1 cellular context compared by ENCODE assay signal in genomic region chr9:35814106-35814840, GRCh38.
A peak's percentile ranks its signal among the peaks of the same experiment; 100 is the strongest.
TF ChIP-seq lines count a peak whose summit lies in the region.

No MANE protein-coding gene starts in this region.

TF ChIP-seq in GM12878, 131 proteins besides CTCF, POLR2A, EP300 and RAD21:
- no peak; the same call in 1 of the 2 replicates for TF ChIP-seq RAD51 (IDR thresholded peaks at IDR 0.05)
- peak; percentile 86; the same call in 1 of the 2 replicates for TF ChIP-seq NR2F1 (conservative IDR thresholded peaks at IDR 0.05)
- TF ChIP-seq SMC3 (IDR thresholded peaks at IDR 0.05; ENCODE audit: borderline replicate concordance, low read length), result 0 out of 2 replicates have a peak, but pooled peaks have one; percentile 11
- no peak for TF ChIP-seq SMAD1 (IDR thresholded peaks at IDR 0.05; ENCODE audit: low read depth, partially characterized antibody)
- TF ChIP-seq ZNF217 (IDR thresholded peaks at IDR 0.05), result peak; percentile 43; the same call in 1 of the 2 replicates
- TF ChIP-seq CREB1 (IDR thresholded peaks at IDR 0.05; ENCODE audit: low read depth), result peak; percentile 15
- TF ChIP-seq TCF7 (IDR thresholded peaks at IDR 0.05; ENCODE audit: borderline replicate concordance), result no peak
- TF ChIP-seq LARP7 (IDR thresholded peaks at IDR 0.05), result peak; percentile 81; the same call in 1 of the 2 replicates
- TF ChIP-seq, protein P1, sequence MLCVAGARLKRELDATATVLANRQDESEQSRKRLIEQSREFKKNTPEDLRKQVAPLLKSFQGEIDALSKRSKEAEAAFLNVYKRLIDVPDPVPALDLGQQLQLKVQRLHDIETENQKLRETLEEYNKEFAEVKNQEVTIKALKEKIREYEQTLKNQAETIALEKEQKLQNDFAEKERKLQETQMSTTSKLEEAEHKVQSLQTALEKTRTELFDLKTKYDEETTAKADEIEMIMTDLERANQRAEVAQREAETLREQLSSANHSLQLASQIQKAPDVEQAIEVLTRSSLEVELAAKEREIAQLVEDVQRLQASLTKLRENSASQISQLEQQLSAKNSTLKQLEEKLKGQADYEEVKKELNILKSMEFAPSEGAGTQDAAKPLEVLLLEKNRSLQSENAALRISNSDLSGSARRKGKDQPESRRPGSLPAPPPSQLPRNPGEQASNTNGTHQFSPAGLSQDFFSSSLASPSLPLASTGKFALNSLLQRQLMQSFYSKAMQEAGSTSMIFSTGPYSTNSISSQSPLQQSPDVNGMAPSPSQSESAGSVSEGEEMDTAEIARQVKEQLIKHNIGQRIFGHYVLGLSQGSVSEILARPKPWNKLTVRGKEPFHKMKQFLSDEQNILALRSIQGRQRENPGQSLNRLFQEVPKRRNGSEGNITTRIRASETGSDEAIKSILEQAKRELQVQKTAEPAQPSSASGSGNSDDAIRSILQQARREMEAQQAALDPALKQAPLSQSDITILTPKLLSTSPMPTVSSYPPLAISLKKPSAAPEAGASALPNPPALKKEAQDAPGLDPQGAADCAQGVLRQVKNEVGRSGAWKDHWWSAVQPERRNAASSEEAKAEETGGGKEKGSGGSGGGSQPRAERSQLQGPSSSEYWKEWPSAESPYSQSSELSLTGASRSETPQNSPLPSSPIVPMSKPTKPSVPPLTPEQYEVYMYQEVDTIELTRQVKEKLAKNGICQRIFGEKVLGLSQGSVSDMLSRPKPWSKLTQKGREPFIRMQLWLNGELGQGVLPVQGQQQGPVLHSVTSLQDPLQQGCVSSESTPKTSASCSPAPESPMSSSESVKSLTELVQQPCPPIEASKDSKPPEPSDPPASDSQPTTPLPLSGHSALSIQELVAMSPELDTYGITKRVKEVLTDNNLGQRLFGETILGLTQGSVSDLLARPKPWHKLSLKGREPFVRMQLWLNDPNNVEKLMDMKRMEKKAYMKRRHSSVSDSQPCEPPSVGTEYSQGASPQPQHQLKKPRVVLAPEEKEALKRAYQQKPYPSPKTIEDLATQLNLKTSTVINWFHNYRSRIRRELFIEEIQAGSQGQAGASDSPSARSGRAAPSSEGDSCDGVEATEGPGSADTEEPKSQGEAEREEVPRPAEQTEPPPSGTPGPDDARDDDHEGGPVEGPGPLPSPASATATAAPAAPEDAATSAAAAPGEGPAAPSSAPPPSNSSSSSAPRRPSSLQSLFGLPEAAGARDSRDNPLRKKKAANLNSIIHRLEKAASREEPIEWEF (IDR thresholded peaks at IDR 0.05; ENCODE audit: insufficient replicate concordance, low read depth, low read length), result no peak
- peak; percentile 70 for TF ChIP-seq TCF12 (IDR thresholded peaks at IDR 0.05; ENCODE audit: low read depth, low read length)
- 0 out of 2 replicates have a peak, but pooled peaks have one; percentile 19 for TF ChIP-seq MLLT1 (IDR thresholded peaks at IDR 0.05)
- 0 out of 2 replicates have a peak, but pooled peaks have one; percentile 78 for TF ChIP-seq DPF2 (IDR thresholded peaks at IDR 0.05)
- no peak for TF ChIP-seq CHD1 (IDR thresholded peaks at IDR 0.05; ENCODE audit: low read depth, low read length)
- TF ChIP-seq GABPA (IDR thresholded peaks at IDR 0.05; ENCODE audit: low read depth), result 0 out of 2 replicates have a peak, but pooled peaks have one; percentile 2
- 0 out of 2 replicates have a peak, but pooled peaks have one; percentile 77 for TF ChIP-seq SMARCA5 (IDR thresholded peaks at IDR 0.05)
- TF ChIP-seq ATF7 (IDR thresholded peaks at IDR 0.05; ENCODE audit: low read depth), result peak; percentile 54
- TF ChIP-seq EZH2 (IDR thresholded peaks at IDR 0.05; ENCODE audit: borderline replicate concordance, control insufficient read depth, low read depth, low read length), result no peak
- no peak for TF ChIP-seq MEF2B (IDR thresholded peaks at IDR 0.05; ENCODE audit: partially characterized antibody, poor library complexity, severe bottlenecking)
- no peak for TF ChIP-seq EGR1 (IDR thresholded peaks at IDR 0.05; ENCODE audit: borderline replicate concordance in 1 of 2, low read depth in 2 of 2, low read length in 2 of 2)
- no peak for TF ChIP-seq SP1 (IDR thresholded peaks at IDR 0.05; ENCODE audit: low read depth, low read length)
- no peak for TF ChIP-seq CBX3 (IDR thresholded peaks at IDR 0.05; ENCODE audit: borderline replicate concordance, low read depth)
- TF ChIP-seq HDAC2 (IDR thresholded peaks at IDR 0.05), result 0 out of 2 replicates have a peak, but pooled peaks have one; percentile 44
- TF ChIP-seq, protein P2, sequence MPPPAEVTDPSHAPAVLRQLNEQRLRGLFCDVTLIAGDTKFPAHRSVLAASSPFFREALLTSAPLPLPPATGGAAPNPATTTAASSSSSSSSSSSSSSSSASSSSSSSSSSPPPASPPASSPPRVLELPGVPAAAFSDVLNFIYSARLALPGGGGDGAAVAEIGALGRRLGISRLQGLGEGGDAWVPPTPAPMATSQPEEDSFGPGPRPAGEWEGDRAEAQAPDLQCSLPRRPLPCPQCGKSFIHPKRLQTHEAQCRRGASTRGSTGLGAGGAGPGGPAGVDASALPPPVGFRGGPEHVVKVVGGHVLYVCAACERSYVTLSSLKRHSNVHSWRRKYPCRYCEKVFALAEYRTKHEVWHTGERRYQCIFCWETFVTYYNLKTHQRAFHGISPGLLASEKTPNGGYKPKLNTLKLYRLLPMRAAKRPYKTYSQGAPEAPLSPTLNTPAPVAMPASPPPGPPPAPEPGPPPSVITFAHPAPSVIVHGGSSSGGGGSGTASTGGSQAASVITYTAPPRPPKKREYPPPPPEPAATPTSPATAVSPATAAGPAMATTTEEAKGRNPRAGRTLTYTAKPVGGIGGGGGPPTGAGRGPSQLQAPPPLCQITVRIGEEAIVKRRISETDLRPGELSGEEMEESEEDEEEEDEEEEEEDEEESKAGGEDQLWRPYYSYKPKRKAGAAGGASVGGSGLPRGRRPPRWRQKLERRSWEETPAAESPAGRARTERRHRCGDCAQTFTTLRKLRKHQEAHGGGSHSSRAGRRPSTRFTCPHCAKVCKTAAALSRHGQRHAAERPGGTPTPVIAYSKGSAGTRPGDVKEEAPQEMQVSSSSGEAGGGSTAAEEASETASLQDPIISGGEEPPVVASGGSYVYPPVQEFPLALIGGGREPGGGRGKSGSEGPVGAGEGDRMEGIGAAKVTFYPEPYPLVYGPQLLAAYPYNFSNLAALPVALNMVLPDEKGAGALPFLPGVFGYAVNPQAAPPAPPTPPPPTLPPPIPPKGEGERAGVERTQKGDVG (CRISPR knock-in tag; IDR thresholded peaks at IDR 0.05), result no peak
- peak; percentile 79 for TF ChIP-seq NR2C1 (IDR thresholded peaks at IDR 0.05)
- TF ChIP-seq, protein P3, sequence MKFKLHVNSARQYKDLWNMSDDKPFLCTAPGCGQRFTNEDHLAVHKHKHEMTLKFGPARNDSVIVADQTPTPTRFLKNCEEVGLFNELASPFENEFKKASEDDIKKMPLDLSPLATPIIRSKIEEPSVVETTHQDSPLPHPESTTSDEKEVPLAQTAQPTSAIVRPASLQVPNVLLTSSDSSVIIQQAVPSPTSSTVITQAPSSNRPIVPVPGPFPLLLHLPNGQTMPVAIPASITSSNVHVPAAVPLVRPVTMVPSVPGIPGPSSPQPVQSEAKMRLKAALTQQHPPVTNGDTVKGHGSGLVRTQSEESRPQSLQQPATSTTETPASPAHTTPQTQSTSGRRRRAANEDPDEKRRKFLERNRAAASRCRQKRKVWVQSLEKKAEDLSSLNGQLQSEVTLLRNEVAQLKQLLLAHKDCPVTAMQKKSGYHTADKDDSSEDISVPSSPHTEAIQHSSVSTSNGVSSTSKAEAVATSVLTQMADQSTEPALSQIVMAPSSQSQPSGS (IDR thresholded peaks at IDR 0.05; ENCODE audit: low read length), result 0 out of 2 replicates have a peak, but pooled peaks have one; percentile 16
- TF ChIP-seq NKRF (conservative IDR thresholded peaks at IDR 0.05), result peak; percentile 84
- no peak for TF ChIP-seq KLF5 (IDR thresholded peaks at IDR 0.05; ENCODE audit: partially characterized antibody)
- TF ChIP-seq ZNF207 (IDR thresholded peaks at IDR 0.05; ENCODE audit: borderline replicate concordance), result 0 out of 2 replicates have a peak, but pooled peaks have one; percentile 47
- peak; percentile 65; the same call in 1 of the 2 replicates for TF ChIP-seq TCF3 (IDR thresholded peaks at IDR 0.05; ENCODE audit: borderline replicate concordance, insufficient read depth, low read depth, low read length)
- TF ChIP-seq ZBTB40 (IDR thresholded peaks at IDR 0.05; ENCODE audit: borderline replicate concordance), result no peak
TF ChIP-seq in GM12878: peak in this region for 17.
